ENCODE assay signal across 8 cellular contexts in the genomic region with DNA sequence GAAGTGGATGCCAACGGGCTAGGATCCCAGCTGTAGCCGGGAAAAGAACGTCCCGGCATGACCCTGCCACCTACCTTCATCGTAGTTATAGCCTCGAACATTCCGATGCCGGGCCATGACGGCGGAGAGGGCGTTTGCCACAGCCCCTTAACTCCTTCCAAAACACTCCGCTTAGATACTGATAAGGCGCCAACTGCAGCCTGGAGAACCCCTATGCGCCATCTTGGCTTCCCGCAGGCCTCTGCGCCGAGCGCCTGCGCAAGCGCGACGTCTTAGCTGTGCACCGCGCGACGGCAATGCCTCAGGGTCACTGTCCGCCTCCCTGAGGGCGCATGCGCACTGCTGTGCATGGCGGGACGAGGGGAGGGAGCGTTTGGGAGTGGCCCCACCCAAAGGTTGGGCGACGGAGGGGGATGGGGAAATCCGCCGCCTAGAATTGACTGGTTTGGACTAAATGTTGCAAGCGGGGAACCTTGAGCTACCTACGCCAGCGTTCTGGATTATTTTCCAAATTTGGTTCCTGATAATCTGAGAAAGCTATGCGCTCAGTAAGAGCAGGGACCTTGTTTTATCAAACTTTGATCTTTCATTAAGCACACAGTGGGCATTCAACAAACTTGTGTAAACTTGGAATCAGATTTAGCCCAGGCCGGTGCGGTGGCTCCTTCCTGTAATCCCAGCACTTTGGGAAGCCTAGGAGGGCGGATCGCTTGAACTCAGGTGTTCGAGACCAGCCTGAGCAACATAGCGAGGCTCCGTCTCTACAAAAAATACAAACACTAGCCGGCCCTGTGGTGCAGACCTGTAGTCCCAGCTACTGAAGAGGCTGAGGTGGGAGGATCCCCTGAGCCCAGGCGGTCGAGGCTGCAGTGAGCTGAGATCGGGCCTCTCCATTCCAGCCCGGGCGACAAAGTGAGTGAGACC. TPM values are rescaled to one million over a fixed set of nuclear protein-coding genes. Genes with fewer than 3 reads are reported as not detected.
A peak's percentile ranks its signal among the peaks of the same experiment; 100 is the strongest.
DNase-seq lines count a peak whose midpoint lies in the region; ATAC-seq and TF ChIP-seq lines count a peak whose summit lies in the region.

A gene (minus strand): TSS at position 248 of the 924 bp plus-strand sequence. CDS start 131 bp downstream, at position 117.

- peaks cover 5% of the 10 kb centered on the region for H3K27me3 Mint-ChIP-seq in T-helper 17 cell

- no peaks in the 10 kb centered on the region for H3K36me3 Mint-ChIP-seq in T-helper 17 cell (ENCODE audit: low read depth)

- DNase-seq in NCI-H1694 treated with DMSO at 0.1 percent for 48 hours (lab: John Stamatoyannopoulos, UW) = peak; percentile 86
- DNase-seq in T-helper 17 cell = peak; percentile 93 to 95 (median 95)
- DNase-seq in amygdala (lab: John Stamatoyannopoulos, UW) = peak; percentile 65 to 97 (median 92)
- DNase-seq in left cardiac atrium = peak; percentile 97
- peak; percentile 99 for DNase-seq in posterior vena cava (ENCODE audit: low spot score)
- peak; percentile 98 for DNase-seq in upper lobe of right lung

- H3K4me3 Mint-ChIP-seq in T-helper 17 cell = peak within 1 kb of the TSS; percentile 99

- no peak for TF ChIP-seq CTCF in upper lobe of right lung (IDR thresholded peaks at IDR 0.05)

- H3K27ac Mint-ChIP-seq in T-helper 17 cell = peak within 1 kb of the TSS; percentile 100

- H3K27me3 ChIP-seq in upper lobe of right lung = no peaks in the 10 kb centered on the region

- peak within 1 kb of the TSS; percentile 87 for H3K27ac ChIP-seq in upper lobe of right lung

- peaks cover 2% of the 10 kb centered on the region for H3K36me3 ChIP-seq in upper lobe of right lung

- H3K9me3 ChIP-seq in T-helper 17 cell (ENCODE audit: control insufficient read depth, low read length, poor library complexity, severe bottlenecking) = no peaks in the 10 kb centered on the region
- no peaks in the 10 kb centered on the region for H3K9me3 ChIP-seq in upper lobe of right lung

- intact Hi-C loops in left cardiac atrium (cut with DNase I) = no loop called here
- intact Hi-C loops in posterior vena cava (cut with DNase I) = no loop called here
- intact Hi-C loops in upper lobe of right lung (cut with DNase I) = no loop called here

- H3K4me1 ChIP-seq in upper lobe of right lung = peaks cover 17% of the 10 kb centered on the region

- peaks cover 27% of the 10 kb centered on the region for H3K4me1 Mint-ChIP-seq in T-helper 17 cell

- peak; percentile 98 for ATAC-seq in HG02885 (IDR thresholded peaks at IDR 0.05; ENCODE audit: poor library complexity, unreplicated experiment)
- ATAC-seq in T-helper 17 cell = peak; percentile 98
- ATAC-seq in left cardiac atrium = peak; percentile 100
- peak; percentile 100 for ATAC-seq in upper lobe of right lung

- peak within 1 kb of the TSS; percentile 82 for H3K4me3 ChIP-seq in upper lobe of right lung

- peak; percentile 90 for TF ChIP-seq POLR2A in GM15510 (IDR thresholded peaks at IDR 0.05; ENCODE audit: borderline replicate concordance, extremely low read depth, insufficient read length)

RNA-seq across cellular contexts. Expression of the gene that starts here (rescaled TPM):
- 10 to 100 TPM; 72.1 to 94.0 TPM for total RNA-seq in T-helper 17 cell
- 10 to 100 TPM; 61.3 to 69.5 TPM for total RNA-seq in left cardiac atrium
- total RNA-seq in posterior vena cava = 10 to 100 TPM; 62.9 to 66.5 TPM
- 48.2 TPM for total RNA-seq in upper lobe of right lung

Comparison
In these comparisons a context has a peak if more than half of its experiments do, and no peak if none do; other contexts are left out.
1. Peak in every context shown above with its lines: DNase-seq, ATAC-seq, H3K4me3 ChIP-seq and H3K27ac ChIP-seq.